Comparison of ENCODE assay signal across 17 cellular contexts in genomic region chr13:25988655-25989054, GRCh38.
DNase-seq lines count a peak whose midpoint lies in the region; ATAC-seq and TF ChIP-seq lines count a peak whose summit lies in the region.
"Had no signal": no experiment of that assay in that cellular context is flagged by ENCODE, and none has a peak within 500 bp of the region (broad histone marks: within the 10 kb centered on the region; RNA-seq: fewer than 3 reads in every experiment).

No MANE protein-coding gene starts in this region.

- H3K36me3 ChIP-seq in MG63 = no peaks in the 10 kb centered on the region

- H3K4me3 Mint-ChIP-seq in nephron = no peak overlapping the region

- H3K36me3 Mint-ChIP-seq in nephron (ENCODE audit: low read depth) = no peaks in the 10 kb centered on the region

- peak overlapping the region in 2 of 3 experiments; percentile 27 to 31 for H3K27ac Mint-ChIP-seq in nephron

- H3K4me3 ChIP-seq in MG63 (no peak overlapping the region), choroid plexus epithelial cell (ENCODE audit: low read depth, low read length) (no peak overlapping the region)
- H3K4me3 ChIP-seq: A549 had no signal

- H3K4me1 Mint-ChIP-seq in nephron = peaks cover 7% of the 10 kb centered on the region

- no peak for ATAC-seq in HG02623 (IDR thresholded peaks at IDR 0.05; ENCODE audit: unreplicated experiment)
- ATAC-seq: A549, HepG2 had no signal

- 0 out of 2 replicates have a peak, but pooled peaks cover 2% of the 10 kb centered on the region for H3K9me3 ChIP-seq in MG63
- H3K9me3 ChIP-seq: A549 had no signal

- peak; percentile 54 for DNase-seq in AG20443 (ENCODE audit: low spot score)
- peak; percentile 8 for DNase-seq in MG63
- peak; percentile 58 for DNase-seq in choroid plexus epithelial cell (ENCODE audit: low read depth)
- DNase-seq in NCI-H187 treated with DMSO at 0.1 percent for 48 hours (lab: John Stamatoyannopoulos, UW) = no peak
- no peak for DNase-seq in SHP77 (lab: John Stamatoyannopoulos, UW)
- no peak for DNase-seq in NCI-H345 treated with DMSO at 0.1 percent for 48 hours (lab: John Stamatoyannopoulos, UW; ENCODE audit: unreplicated experiment)
- DNase-seq: C1 segment of cervical spinal cord, KG1, NCI-H1048, NCI-H2107, NCI-H2227 treated with DMSO at 0.1 percent for 48 hours, NCI-H526, RPMI8226 had no signal

- H3K9me3 Mint-ChIP-seq in nephron = peaks cover 5% of the 10 kb centered on the region

- TF ChIP-seq CTCF in choroid plexus epithelial cell (conservative IDR thresholded peaks at IDR 0.05; ENCODE audit: low read depth, low read length) (no peak), nephron (IDR thresholded peaks at IDR 0.05; ENCODE audit: unreplicated experiment in 3 of 3) (no peak)

- peaks cover 9% of the 10 kb centered on the region for H3K27me3 Mint-ChIP-seq in nephron (ENCODE audit: low read depth)

- no peaks in the 10 kb centered on the region for H3K27me3 ChIP-seq in MG63

Comparison
In these comparisons a context has a peak if more than half of its experiments do, and no peak if none do; other contexts are left out.
1. DNase-seq: peak in AG20443 (single experiment), MG63 (single experiment) and choroid plexus epithelial cell (single experiment); none in NCI-H187 treated with DMSO at 0.1 percent for 48 hours (single experiment), SHP77 (0 of 2) and NCI-H345 treated with DMSO at 0.1 percent for 48 hours (single experiment).